25 cellular contexts compared by ENCODE assay signal in the genomic region with DNA sequence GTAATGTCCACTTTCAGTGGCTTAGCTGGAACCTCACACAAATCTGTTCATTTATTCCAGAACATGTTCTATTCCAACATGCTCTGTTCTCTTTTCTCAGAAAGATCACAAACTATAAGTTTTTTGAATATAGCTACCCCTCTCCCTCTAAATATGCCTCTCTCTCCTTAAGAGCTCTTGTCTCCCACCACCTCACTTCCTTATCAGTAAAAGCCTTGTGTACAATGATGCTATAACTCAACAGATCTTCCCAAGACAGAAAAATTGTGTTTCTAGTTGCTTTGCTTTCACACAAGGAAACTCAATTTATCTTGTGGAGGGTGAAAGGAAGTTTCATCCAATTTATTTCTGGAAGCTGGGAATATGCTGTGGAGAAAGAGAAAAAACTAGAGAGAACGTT.
"Had no signal": no experiment of that assay in that cellular context is flagged by ENCODE, and none has a peak within 500 bp of the region (broad histone marks: within the 10 kb centered on the region; RNA-seq: fewer than 3 reads in every experiment).

No MANE protein-coding gene starts in this region.

- ATAC-seq: mucosa of descending colon; naive thymus-derived CD4-positive, alpha-beta T cell; natural killer cell treated with Interleukin-12 subunit alpha and Interleukin-12 subunit beta and Interleukin-15 and Interleukin-18, amount 100 ng/mL, for 72 hours; pancreas; right cardiac atrium; sciatic nerve; stimulated activated memory B cell treated with anti-CD40 and anti-IgM and Interleukin-4, amounts not matched to agents 10 μg/mL and 1 μg/mL and 100 μg/mL, for 72 hours; stimulated activated naive CD8-positive, alpha-beta T cell treated with anti-CD3 and anti-CD28 coated beads, Interleukin-15, amount 100 ng/mL, for 72 hours had no signal

- FAIRE-seq: islet of Langerhans, kidney, pancreas had no signal

- DNase-seq: hypothalamus; immature natural killer cell; kidney; left ventricle myocardium inferior; midbrain; mucosa of descending colon; naive thymus-derived CD4-positive, alpha-beta T cell; nucleus accumbens; pancreas; posterior cingulate gyrus; retina; right cardiac atrium; spleen; stimulated activated CD4-positive, alpha-beta T cell treated with anti-CD3 and anti-CD28 coated beads, Interleukin-4, amount 100 ng/mL, for 24 hours; stimulated activated naive CD4-positive, alpha-beta T cell treated with Interleukin-2 at 50 U/mL for 16 hours; stimulated activated naive CD8-positive, alpha-beta T cell treated with anti-CD3 and anti-CD28 coated beads, Interleukin-15, amount 100 ng/mL, for 72 hours; substantia nigra; uterus had no signal

- H3K27me3 ChIP-seq: spleen, tibial nerve, uterus had no signal

- H3K4me1 ChIP-seq: left ventricle myocardium inferior, pancreas, prostate gland, uterus had no signal

- H3K27ac ChIP-seq: left ventricle myocardium inferior, pancreas, prostate gland, skin epidermis, spleen, tibial nerve, uterus had no signal

- H3K9me3 ChIP-seq: left ventricle myocardium inferior, mucosa of descending colon, pancreas, prostate gland, spleen, tibial nerve, uterus had no signal

- H3K4me3 ChIP-seq: left ventricle myocardium inferior, mucosa of descending colon, pancreas, prostate gland, skin epidermis, spleen, tibial nerve, uterus had no signal

- H3K36me3 ChIP-seq: left ventricle myocardium inferior, pancreas, prostate gland, spleen, tibial nerve, uterus had no signal
